In genomic region chr4:10104211-10104990, GRCh38 we compare ENCODE assay signal across 10 cellular contexts. TPM values are rescaled to one million over a fixed set of nuclear protein-coding genes. Genes with fewer than 3 reads are reported as not detected.
DNase-seq lines count a peak whose midpoint lies in the region; ATAC-seq, FAIRE-seq and TF ChIP-seq lines count a peak whose summit lies in the region.
"Had no signal": no experiment of that assay in that cellular context is flagged by ENCODE, and none has a peak within 500 bp of the region (broad histone marks: within the 10 kb centered on the region; RNA-seq: fewer than 3 reads in every experiment).

No MANE protein-coding gene starts in this region.

- peaks cover 35% of the 10 kb centered on the region for H3F3A ChIP-seq in SK-N-SH (replicated peaks; ENCODE audit: insufficient read depth)

- DNase-seq in SK-N-SH (no peak), kidney (peak; percentile 58), superior temporal gyrus (ENCODE audit: extremely low spot score) (peak; percentile 49), MV-4-11 (lab: John Stamatoyannopoulos, UW) (no peak)

- H3K27ac ChIP-seq in SK-N-SH (ENCODE audit: low read depth in 2 of 2, low read length in 1 of 2) (no peak overlapping the region), adipose tissue (ENCODE audit: low read depth, low read length) (peak overlapping the region; percentile 31), kidney (ENCODE audit: low read depth in 2 of 2, low read length in 2 of 2) (peak overlapping the region in 1 of 2 donors; percentile 52)
- H3K27ac ChIP-seq: epithelial cell of prostate had no signal

- H3K36me3 ChIP-seq in SK-N-SH (replicated peaks in 1 of 2; ENCODE audit: control insufficient read depth in 1 of 2, insufficient read depth in 2 of 2, low read length in 1 of 2), result peaks cover 38 to 53% of the 10 kb centered on the region in 2 experiments
- H3K36me3 ChIP-seq in kidney (ENCODE audit: control insufficient read depth in 1 of 2, insufficient read depth in 2 of 2, low read length in 2 of 2), result peaks cover 12 to 22% of the 10 kb centered on the region in 2 donors

- H3K9me3 ChIP-seq in SK-N-SH (no peaks in the 10 kb centered on the region), kidney (ENCODE audit: control insufficient read depth in 1 of 2, low read length in 2 of 2) (no peaks in the 10 kb centered on the region)

- peaks cover 97% of the 10 kb centered on the region for H3K79me2 ChIP-seq in SK-N-SH (ENCODE audit: insufficient read depth)

- intact Hi-C loops in kidney (cut with DNase I), result no loop called here

- no peak for TF ChIP-seq CTCF in SK-N-SH (IDR thresholded peaks at IDR 0.05)
- no peak for TF ChIP-seq CTCF in kidney (IDR thresholded peaks at IDR 0.05; ENCODE audit: borderline replicate concordance, extremely low read depth, insufficient read depth)

- peaks cover 22 to 31% of the 10 kb centered on the region in 2 experiments; a peak in 3 of 4 replicates for H3K4me1 ChIP-seq in SK-N-SH (ENCODE audit: control insufficient read depth in 1 of 2, insufficient read depth in 2 of 2, low read depth in 1 of 2, low read length in 1 of 2)
- H3K4me1 ChIP-seq in kidney (ENCODE audit: control insufficient read depth in 1 of 2, insufficient read depth in 1 of 2, low read depth in 1 of 2, low read length in 2 of 2), result peaks cover 18 to 49% of the 10 kb centered on the region in 2 donors

- H3K4me2 ChIP-seq in SK-N-SH, result peak overlapping the region; percentile 72; the same call in 1 of the 2 replicates

- no peak overlapping the region for H2AFZ ChIP-seq in SK-N-SH (ENCODE audit: low read depth)

- POLR2A ChIA-PET in SK-N-SH (lab: Yijun Ruan, JAX), result no interaction called here

- no peaks in the 10 kb centered on the region for H3K27me3 ChIP-seq in SK-N-SH (ENCODE audit: insufficient read depth)

- FAIRE-seq in kidney (lab: Jason Lieb, UNC), result no peak
- FAIRE-seq: A204.1 had no signal

- TF ChIP-seq EP300 in SK-N-SH (IDR thresholded peaks at IDR 0.05; ENCODE audit: borderline replicate concordance in 1 of 2, low read depth in 1 of 2, low read length in 1 of 2), result no peak

- no peaks in the 10 kb centered on the region for H3K9me2 ChIP-seq in SK-N-SH

- no peak overlapping the region for H3K9ac ChIP-seq in SK-N-SH
- no peak overlapping the region for H3K9ac ChIP-seq in kidney (ENCODE audit: low read length in 2 of 2)

- 94% methylated on average over 11 of the region's 11 CpGs for WGBS in SK-N-SH (ENCODE audit: low lambda C conversion rate)
- WGBS in adipose tissue, 3 donors, result 76 to 81% (median 76%) methylated on average over 11 of the region's 11 CpGs

- peaks cover 99% of the 10 kb centered on the region for H4K20me1 ChIP-seq in SK-N-SH (ENCODE audit: insufficient read depth)

- H3K4me3 ChIP-seq in SK-N-SH (ENCODE audit: low read depth in 2 of 2, low read length in 1 of 2) (no peak overlapping the region), kidney (ENCODE audit: low read length in 2 of 2) (no peak overlapping the region)

- no peak for ATAC-seq in SK-N-SH treated with all-trans-retinoic acid at 6 μM for 48 hours
- ATAC-seq in GM19324 (IDR thresholded peaks at IDR 0.05; ENCODE audit: low FRiP score, unreplicated experiment), result no peak
- ATAC-seq in HG02678 (IDR thresholded peaks at IDR 0.05; ENCODE audit: unreplicated experiment), result no peak

- no peak for TF ChIP-seq RAD21 in SK-N-SH (IDR thresholded peaks at IDR 0.05; ENCODE audit: low read length)

- CTCF ChIA-PET in SK-N-SH (lab: Yijun Ruan, JAX), result interaction anchor here (2.1 to 2.2 kb wide), 2 partner anchors 10 to 12 kb away, joined by 5 to 8 read pairs; partner anchors contain the start of gene WDR1

TF ChIP-seq in SK-N-SH, 30 proteins besides CTCF, POLR2A, EP300 and RAD21:
- TF ChIP-seq TEAD4 (IDR thresholded peaks at IDR 0.05; ENCODE audit: borderline replicate concordance, insufficient read depth), result no peak
- no peak for TF ChIP-seq POLR2AphosphoS5 (IDR thresholded peaks at IDR 0.05; ENCODE audit: low read depth, low read length)
- TF ChIP-seq RXRA (IDR thresholded peaks at IDR 0.05; ENCODE audit: borderline replicate concordance, low read depth), result no peak
- no peak for TF ChIP-seq SMC3 (IDR thresholded peaks at IDR 0.05; ENCODE audit: low read depth, low read length)
- TF ChIP-seq MAX (IDR thresholded peaks at IDR 0.05; ENCODE audit: low read depth), result no peak

TF ChIP-seq in SK-N-SH treated with all-trans-retinoic acid at 6 μM for 48 hours, 23 proteins besides CTCF, POLR2A, EP300 and RAD21:
- TF ChIP-seq ZNF8 (CRISPR knock-in tag; IDR thresholded peaks at IDR 0.05) (no peak), OSR1 (CRISPR knock-in tag; IDR thresholded peaks at IDR 0.05) (no peak), TCF4 (CRISPR knock-in tag; IDR thresholded peaks at IDR 0.05; ENCODE audit: borderline replicate concordance) (no peak), CREB5 (CRISPR knock-in tag; IDR thresholded peaks at IDR 0.05; ENCODE audit: low read depth) (no peak), ZFP30 (CRISPR knock-in tag; IDR thresholded peaks at IDR 0.05) (no peak), PATZ1 (CRISPR knock-in tag; IDR thresholded peaks at IDR 0.05; ENCODE audit: borderline replicate concordance) (no peak), ZFP3 (CRISPR knock-in tag; IDR thresholded peaks at IDR 0.05) (no peak), TSHZ2 (CRISPR knock-in tag; IDR thresholded peaks at IDR 0.05) (no peak), CSRNP3 (CRISPR knock-in tag; IDR thresholded peaks at IDR 0.05) (no peak), CSDC2 (CRISPR knock-in tag; IDR thresholded peaks at IDR 0.05) (no peak)

RNA-seq across cellular contexts. Expression of gene WDR1, which starts 12.2 kb away (rescaled TPM):
- polyA plus RNA-seq in SK-N-SH (2012; rRNA removed), result 287 and 310 TPM in 2 replicates
- 240 and 255 TPM in 2 replicates for polyA plus RNA-seq in SK-N-SH (2012; cell fraction: cytosol; rRNA removed)
- 297 and 306 TPM in 2 replicates for polyA plus RNA-seq in SK-N-SH (2012; cell fraction: nucleus; rRNA removed)
- polyA plus RNA-seq in adipose tissue, result 100 to 1,000 TPM in 1 of 3 donors, 10 to 100 TPM in 2; 52.1 to 153 (median 90.1) TPM
- total RNA-seq in kidney, result 313 TPM
- polyA plus RNA-seq in kidney (ENCODE audit: insufficient read depth, low read depth, low replicate concordance), result 176 TPM

Comparison
In these comparisons a context has a peak if more than half of its experiments do, and no peak if none do; other contexts are left out.
1. DNase-seq: peak in kidney (single experiment) and superior temporal gyrus (single experiment); none in SK-N-SH (single experiment) and MV-4-11 (single experiment).